In the genomic region with DNA sequence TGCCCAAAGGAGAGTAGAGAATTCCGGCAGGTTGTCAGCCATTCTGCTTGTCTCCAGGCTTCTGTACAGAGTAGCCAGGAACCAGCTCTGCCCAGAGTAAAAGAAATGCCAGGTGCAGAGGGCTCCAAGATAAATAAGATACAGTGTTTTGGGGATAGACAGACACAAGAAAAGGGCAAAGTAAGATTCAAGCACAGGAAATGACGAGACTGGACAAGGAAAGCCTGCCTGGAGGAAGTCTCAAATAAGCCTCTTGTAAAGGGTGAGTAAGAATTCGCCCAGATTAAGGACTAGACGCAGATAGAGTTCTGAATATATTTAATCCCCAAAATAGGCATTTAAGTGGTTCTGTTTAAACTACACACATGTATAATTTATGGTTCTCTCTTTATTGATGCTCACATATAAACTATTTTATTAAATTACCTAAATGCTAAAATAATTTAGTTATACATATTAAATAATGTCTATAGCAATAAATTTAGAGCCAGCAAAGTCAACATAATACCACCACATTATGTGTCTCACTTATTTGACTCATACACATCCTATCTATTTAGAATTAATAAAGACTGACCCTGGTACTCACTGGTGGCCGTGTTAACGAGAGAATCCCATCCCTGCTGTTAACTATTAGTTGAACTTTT, we compare ENCODE assay signal across 22 cellular contexts.
A peak's percentile ranks its signal among the peaks of the same experiment; 100 is the strongest.
DNase-seq lines count a peak whose midpoint lies in the region; ATAC-seq, FAIRE-seq and TF ChIP-seq lines count a peak whose summit lies in the region.
"Had no signal": no experiment of that assay in that cellular context is flagged by ENCODE, and none has a peak within 500 bp of the region (broad histone marks: within the 10 kb centered on the region; RNA-seq: fewer than 3 reads in every experiment).

No MANE protein-coding gene starts in this region.

- H3K27me3 ChIP-seq in esophagus muscularis mucosa: no peaks in the 10 kb centered on the region

- 71% methylated on average over 6 of the region's 6 CpGs for WGBS in esophagus muscularis mucosa

- FAIRE-seq in A204.1 (lab: Jason Lieb, UNC): peak; percentile 30
- FAIRE-seq: keratinocyte, urothelium cell line had no signal

- DNase-seq in esophagus muscularis mucosa (ENCODE audit: extremely low spot score) (no peak), pulmonary artery endothelial cell (ENCODE audit: low read depth, low spot score) (peak; percentile 47), NCI-H128 (lab: John Stamatoyannopoulos, UW; ENCODE audit: unreplicated experiment) (no peak), head of caudate nucleus (no peak)
- DNase-seq: activated CD4-positive, CD25-positive, alpha-beta regulatory T cell treated with anti-CD3 and anti-CD28 coated beads, Interleukin-2, amount 50 U/mL, for 72 hours; activated CD8-positive, alpha-beta T cell treated with anti-CD3 and anti-CD28 coated beads, Interleukin-2, amount 10 ng/mL, durations not matched to agents 7 days and 5 days; activated naive CD4-positive, alpha-beta T cell treated with anti-CD3 and anti-CD28 coated beads, Interleukin-2, amount 10 ng/mL, durations not matched to agents 7 days and 5 days; activated T-cell treated with anti-CD3 and anti-CD28 coated beads, Interleukin-2, amount 50 U/mL, for 1 hour; anterior cingulate cortex; C1 segment of cervical spinal cord; effector memory CD4-positive, alpha-beta T cell; EL; Karpas-422; NCI-H187 treated with DMSO at 0.1 percent for 48 hours; right cardiac atrium; stimulated activated naive CD8-positive, alpha-beta T cell treated with anti-CD3 and anti-CD28 coated beads, Interleukin-15, amount 100 ng/mL, for 72 hours had no signal

- ATAC-seq in HG02610 (IDR thresholded peaks at IDR 0.05; ENCODE audit: unreplicated experiment): no peak
- ATAC-seq in HG03457 (IDR thresholded peaks at IDR 0.05; ENCODE audit: unreplicated experiment): no peak
- ATAC-seq: activated CD8-positive, alpha-beta T cell treated with anti-CD3 and anti-CD28 coated beads, Interleukin-2, amount 10 ng/mL, durations not matched to agents 7 days and 5 days; stimulated activated naive CD8-positive, alpha-beta T cell treated with anti-CD3 and anti-CD28 coated beads, Interleukin-15, amount 100 ng/mL, for 72 hours had no signal

- H3K36me3 ChIP-seq in esophagus muscularis mucosa: peaks cover 0 to 20% (median 12%) of the 10 kb centered on the region in 4 donors

- H3K4me3 ChIP-seq in esophagus muscularis mucosa: no peak overlapping the region

- no peaks in the 10 kb centered on the region for H3K9me3 ChIP-seq in esophagus muscularis mucosa

- intact Hi-C loops in esophagus muscularis mucosa (cut with DNase I) (no loop called here), head of caudate nucleus (cut with DNase I) (loop anchor here (5.0 kb wide), 1 partner anchor 113 kb away; the partner anchor contains the start of gene MBNL2)

- no peak for TF ChIP-seq CTCF in esophagus muscularis mucosa (IDR thresholded peaks at IDR 0.05)

- H3K27ac ChIP-seq in angular gyrus (ENCODE audit: low read depth, low read length) (peak overlapping the region; percentile 4), esophagus muscularis mucosa (replicated peaks in 1 of 4) (peak overlapping the region; percentile 17 to 59 (median 44))

- no peak for TF ChIP-seq EP300 in esophagus muscularis mucosa (IDR thresholded peaks at IDR 0.05)

- H3K4me1 ChIP-seq in esophagus muscularis mucosa: peaks cover 38 to 83% (median 77%) of the 10 kb centered on the region in 4 donors

- TF ChIP-seq POLR2A in esophagus muscularis mucosa (IDR thresholded peaks at IDR 0.05; ENCODE audit: low read depth): no peak
